In the genomic region with DNA sequence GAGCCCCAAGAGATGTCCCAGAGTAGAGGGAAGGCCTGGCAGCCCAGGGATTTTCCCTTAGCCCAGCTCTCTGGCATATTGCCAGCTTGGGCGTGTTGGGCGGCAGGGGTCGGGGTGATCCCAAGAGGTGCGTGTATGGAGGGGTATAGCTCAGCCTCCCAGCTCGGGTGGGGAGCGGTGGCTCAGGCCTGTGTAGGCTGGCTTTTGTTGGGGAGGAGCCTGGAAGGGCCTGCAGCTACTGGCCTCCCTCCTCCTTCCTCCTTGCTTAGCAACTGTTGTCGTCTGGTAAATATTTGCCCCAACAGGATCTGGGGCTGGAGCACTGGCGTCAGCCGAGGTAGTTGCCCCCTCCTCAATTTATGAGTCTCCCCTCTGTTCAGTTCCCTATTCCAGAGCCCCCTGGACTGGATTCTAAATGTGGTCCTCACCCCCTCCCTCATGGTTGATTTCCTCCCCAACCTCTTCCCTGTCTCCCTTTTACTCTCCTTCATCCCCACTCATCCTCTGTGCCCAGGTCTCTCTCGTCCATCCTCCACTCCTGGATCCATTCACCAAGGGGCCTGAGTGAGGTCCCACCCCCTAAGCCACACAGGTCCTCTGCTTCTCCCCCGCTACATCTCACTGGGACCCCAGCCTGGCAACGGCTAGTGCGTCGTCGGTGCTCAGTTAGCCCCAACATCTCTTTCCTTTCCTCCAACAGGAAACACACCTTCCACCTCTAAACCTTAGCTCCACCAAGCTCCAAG, we compare ENCODE assay signal across 8 cellular contexts.
DNase-seq lines count a peak whose midpoint lies in the region.

No MANE protein-coding gene starts in this region.

- H3K4me3 ChIP-seq in NT2/D1 (ENCODE audit: insufficient read length, low read depth) = no peak overlapping the region
- peak overlapping the region in 4 of 7 experiments; percentile 5 to 24 (median 7) for H3K4me3 ChIP-seq in skin epidermis

- peaks cover 56% of the 10 kb centered on the region for H3K4me1 ChIP-seq in NT2/D1 (ENCODE audit: insufficient read depth, insufficient read length)

- no peaks in the 10 kb centered on the region for H3K27me3 ChIP-seq in NT2/D1 (ENCODE audit: insufficient read depth, insufficient read length)

- H3K27ac ChIP-seq in skin epidermis = peak overlapping the region; percentile 80 to 100 (median 96)

- H3K36me3 ChIP-seq in NT2/D1 (ENCODE audit: insufficient read depth, insufficient read length, low read length) = peaks cover 33% of the 10 kb centered on the region

- peak overlapping the region; percentile 61 for H3K9ac ChIP-seq in NT2/D1 (ENCODE audit: insufficient read length, low read depth)

- no peaks in the 10 kb centered on the region for H3K9me3 ChIP-seq in NT2/D1 (ENCODE audit: insufficient read depth, low read length)

- DNase-seq in stimulated activated CD4-positive, alpha-beta T cell treated with anti-CD3 and anti-CD28 coated beads, Interleukin-1b, Interleukin-23, amount 100 ng/mL, for 48 hours = peak; percentile 37
- DNase-seq in stimulated activated CD4-positive, alpha-beta T cell treated with anti-CD3 and anti-CD28 coated beads, Interleukin-12 subunit alpha, Interleukin-12 subunit beta, amount 100 ng/mL, for 4 hours = no peak
- DNase-seq in NT2/D1 (ENCODE audit: low read depth, low spot score) (no peak), astrocyte of the hippocampus (ENCODE audit: low read depth, low spot score) (peak; percentile 87), hepatic stellate cell (ENCODE audit: low spot score) (peak; percentile 94), RPMI8226 (no peak), HuH-7 (ENCODE audit: low spot score) (no peak)

Comparison
In these comparisons a context has a peak if more than half of its experiments do, and no peak if none do; other contexts are left out.
1. DNase-seq: peak in stimulated activated CD4-positive, alpha-beta T cell treated with anti-CD3 and anti-CD28 coated beads, Interleukin-1b, Interleukin-23, amount 100 ng/mL, for 48 hours (single experiment), astrocyte of the hippocampus (single experiment) and hepatic stellate cell (single experiment); none in stimulated activated CD4-positive, alpha-beta T cell treated with anti-CD3 and anti-CD28 coated beads, Interleukin-12 subunit alpha, Interleukin-12 subunit beta, amount 100 ng/mL, for 4 hours (single experiment), NT2/D1 (single experiment), RPMI8226 (single experiment) and HuH-7 (single experiment).